In the genomic region with DNA sequence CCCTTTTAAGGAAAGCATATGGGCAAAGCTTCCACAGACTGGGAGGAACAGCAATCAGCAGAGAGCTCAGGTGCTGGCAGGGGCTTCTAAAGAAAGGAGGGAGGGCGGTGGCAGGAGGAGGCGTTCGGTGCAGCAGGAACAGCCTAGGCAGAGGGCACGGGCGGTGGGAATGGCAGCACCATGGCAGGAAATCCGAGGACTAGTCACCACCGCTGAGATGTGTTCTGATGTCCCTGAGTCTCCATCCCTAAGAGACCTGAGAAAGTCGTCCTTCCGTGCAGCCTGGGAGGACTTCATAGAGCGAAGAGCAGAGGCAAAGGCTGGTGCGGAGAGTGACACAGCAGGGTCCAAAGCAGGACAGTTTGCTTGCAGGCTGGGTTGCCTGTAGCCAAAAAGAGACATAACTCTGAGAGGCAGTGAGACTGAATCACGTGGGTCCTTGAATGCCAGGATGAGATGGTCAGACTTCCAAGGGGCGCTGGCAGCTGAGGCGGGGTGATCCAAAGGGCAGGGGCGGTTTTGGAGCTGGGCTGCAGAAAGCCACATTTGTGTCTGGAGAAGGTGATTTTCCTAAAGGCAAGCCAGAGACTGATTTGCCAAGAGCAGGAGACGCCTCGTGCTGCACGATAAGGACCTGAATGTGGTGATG, we compare ENCODE assay signal across 12 cellular contexts. TPM values are rescaled to one million over a fixed set of nuclear protein-coding genes. Genes with fewer than 3 reads are reported as not detected.
A peak's percentile ranks its signal among the peaks of the same experiment; 100 is the strongest.
DNase-seq lines count a peak whose midpoint lies in the region; ATAC-seq and TF ChIP-seq lines count a peak whose summit lies in the region.
"Had no signal": no experiment of that assay in that cellular context is flagged by ENCODE, and none has a peak within 500 bp of the region (broad histone marks: within the 10 kb centered on the region; RNA-seq: fewer than 3 reads in every experiment).

No MANE protein-coding gene starts in this region.

- no peaks in the 10 kb centered on the region for H3K36me3 ChIP-seq in iPS-20b (ENCODE audit: insufficient read depth, low read depth, low read length)
- H3K36me3 ChIP-seq in thyroid gland, result no peaks in the 10 kb centered on the region
- no peaks in the 10 kb centered on the region for H3K36me3 ChIP-seq in vagina
- H3K36me3 ChIP-seq: adrenal gland had no signal

- TF ChIP-seq POLR2A in thyroid gland (IDR thresholded peaks at IDR 0.05) (no peak), vagina (IDR thresholded peaks at IDR 0.05) (no peak)

- peak overlapping the region; percentile 51 for H3K27ac Mint-ChIP-seq in activated naive CD8-positive, alpha-beta T cell
- H3K27ac Mint-ChIP-seq in activated naive CD8-positive, alpha-beta T cell treated with anti-CD3 and anti-CD28 coated beads, Interleukin-2, amount 50 U/mL, for 24 hours, result no peak overlapping the region
- no peak overlapping the region for H3K27ac Mint-ChIP-seq in activated naive CD8-positive, alpha-beta T cell treated with anti-CD3 and anti-CD28 coated beads for 36 hours

- no peak for DNase-seq in activated naive CD8-positive, alpha-beta T cell treated with anti-CD3 and anti-CD28 coated beads, Interleukin-2, amount 50 U/mL, for 24 hours
- DNase-seq in activated naive CD8-positive, alpha-beta T cell treated with anti-CD3 and anti-CD28 coated beads for 36 hours, result no peak
- DNase-seq in thyroid gland, result peak; percentile 21 to 32
- no peak for DNase-seq in vagina (ENCODE audit: extremely low spot score in 2 of 2)
- DNase-seq in SHP77 treated with DMSO at 0.1 percent for 48 hours (lab: John Stamatoyannopoulos, UW), result no peak
- DNase-seq: GOT3 had no signal

- WGBS in thyroid gland, 2 donors, result 22 to 32% methylated on average over 18 of the region's 18 CpGs

- intact Hi-C loops in thyroid gland (cut with DNase I) (loop anchor here (5.0 kb wide), 1 partner anchor 120 kb away; the partner anchor contains the start of gene WAPL), vagina (cut with DNase I) (loop anchor here (10.0 kb wide), 2 partner anchors 182 to 512 kb away; no protein-coding TSS in a partner anchor)

- no peak for ATAC-seq in activated naive CD8-positive, alpha-beta T cell treated with anti-CD3 and anti-CD28 coated beads, Interleukin-2, amount 50 U/mL, for 24 hours
- ATAC-seq in HG02981 (IDR thresholded peaks at IDR 0.05; ENCODE audit: unreplicated experiment), result no peak
- ATAC-seq: Right ventricle myocardium inferior had no signal

- H3K9ac ChIP-seq in iPS-20b (ENCODE audit: low read depth, low read length), result no peak overlapping the region

- no peaks in the 10 kb centered on the region for H3K9me3 Mint-ChIP-seq in activated naive CD8-positive, alpha-beta T cell (ENCODE audit: low read depth)
- H3K9me3 Mint-ChIP-seq in activated naive CD8-positive, alpha-beta T cell treated with anti-CD3 and anti-CD28 coated beads, Interleukin-2, amount 50 U/mL, for 24 hours, result no peaks in the 10 kb centered on the region
- peaks cover 3% of the 10 kb centered on the region for H3K9me3 Mint-ChIP-seq in activated naive CD8-positive, alpha-beta T cell treated with anti-CD3 and anti-CD28 coated beads for 36 hours

- no peaks in the 10 kb centered on the region for H3K27me3 Mint-ChIP-seq in activated naive CD8-positive, alpha-beta T cell
- no peaks in the 10 kb centered on the region for H3K27me3 Mint-ChIP-seq in activated naive CD8-positive, alpha-beta T cell treated with anti-CD3 and anti-CD28 coated beads, Interleukin-2, amount 50 U/mL, for 24 hours
- no peaks in the 10 kb centered on the region for H3K27me3 Mint-ChIP-seq in activated naive CD8-positive, alpha-beta T cell treated with anti-CD3 and anti-CD28 coated beads for 36 hours

- TF ChIP-seq CTCF in thyroid gland (IDR thresholded peaks at IDR 0.05), result no peak
- no peak for TF ChIP-seq CTCF in vagina (IDR thresholded peaks at IDR 0.05)

- no peaks in the 10 kb centered on the region for H3K9me3 ChIP-seq in iPS-20b (ENCODE audit: insufficient read depth, low read depth, low read length)
- H3K9me3 ChIP-seq in thyroid gland, result no peaks in the 10 kb centered on the region
- no peaks in the 10 kb centered on the region for H3K9me3 ChIP-seq in vagina
- H3K9me3 ChIP-seq: adrenal gland had no signal

- peak overlapping the region; percentile 74 for H3K4me3 Mint-ChIP-seq in activated naive CD8-positive, alpha-beta T cell
- H3K4me3 Mint-ChIP-seq in activated naive CD8-positive, alpha-beta T cell treated with anti-CD3 and anti-CD28 coated beads, Interleukin-2, amount 50 U/mL, for 24 hours, result no peak overlapping the region
- H3K4me3 Mint-ChIP-seq in activated naive CD8-positive, alpha-beta T cell treated with anti-CD3 and anti-CD28 coated beads for 36 hours, result peak overlapping the region; percentile 83

- H3K27ac ChIP-seq in iPS-20b (ENCODE audit: low read length) (no peak overlapping the region), thyroid gland (peak overlapping the region; percentile 38 to 82 (median 57)), vagina (no peak overlapping the region)

- H3K27me3 ChIP-seq in iPS-20b (ENCODE audit: insufficient read depth, low read length), result peaks cover 47% of the 10 kb centered on the region
- H3K27me3 ChIP-seq in thyroid gland, result no peaks in the 10 kb centered on the region
- no peaks in the 10 kb centered on the region for H3K27me3 ChIP-seq in vagina
- H3K27me3 ChIP-seq: adrenal gland had no signal

- peaks cover 24% of the 10 kb centered on the region for H3K4me1 Mint-ChIP-seq in activated naive CD8-positive, alpha-beta T cell (ENCODE audit: low read depth)
- peaks cover 20% of the 10 kb centered on the region for H3K4me1 Mint-ChIP-seq in activated naive CD8-positive, alpha-beta T cell treated with anti-CD3 and anti-CD28 coated beads, Interleukin-2, amount 50 U/mL, for 24 hours
- H3K4me1 Mint-ChIP-seq in activated naive CD8-positive, alpha-beta T cell treated with anti-CD3 and anti-CD28 coated beads for 36 hours, result peaks cover 22% of the 10 kb centered on the region

- H3K4me3 ChIP-seq in iPS-20b (ENCODE audit: low read length), result peak overlapping the region; percentile 58; the same call in 1 of the 2 replicates
- H3K4me3 ChIP-seq in thyroid gland (replicated peaks in 1 of 3), result no peak overlapping the region
- no peak overlapping the region for H3K4me3 ChIP-seq in vagina

- H3K36me3 Mint-ChIP-seq in activated naive CD8-positive, alpha-beta T cell, result no peaks in the 10 kb centered on the region
- H3K36me3 Mint-ChIP-seq in activated naive CD8-positive, alpha-beta T cell treated with anti-CD3 and anti-CD28 coated beads, Interleukin-2, amount 50 U/mL, for 24 hours (ENCODE audit: low read depth), result no peaks in the 10 kb centered on the region
- H3K36me3 Mint-ChIP-seq in activated naive CD8-positive, alpha-beta T cell treated with anti-CD3 and anti-CD28 coated beads for 36 hours, result peaks cover 5% of the 10 kb centered on the region

- no peaks in the 10 kb centered on the region for H3K4me1 ChIP-seq in iPS-20b (ENCODE audit: insufficient read depth, low read length)
- peaks cover 28 to 31% of the 10 kb centered on the region in 2 donors for H3K4me1 ChIP-seq in thyroid gland
- H3K4me1 ChIP-seq in vagina, result peaks cover 33% of the 10 kb centered on the region

RNA-seq across cellular contexts. Expression of gene GRID1, which starts 35.8 kb away (rescaled TPM):
- total RNA-seq in activated naive CD8-positive, alpha-beta T cell treated with anti-CD3 and anti-CD28 coated beads for 36 hours, result not detected
- total RNA-seq in thyroid gland (10 to 100 TPM; 17.2 to 28.1 (median 23.6) TPM), vagina (7.1 TPM)
- total RNA-seq: LHCN-M2 had no signal

Comparison
In these comparisons a context has a peak if more than half of its experiments do, and no peak if none do; other contexts are left out.
1. DNase-seq: peak in thyroid gland (2 of 2); none in activated naive CD8-positive, alpha-beta T cell treated with anti-CD3 and anti-CD28 coated beads, Interleukin-2, amount 50 U/mL, for 24 hours (single experiment), activated naive CD8-positive, alpha-beta T cell treated with anti-CD3 and anti-CD28 coated beads for 36 hours (single experiment), vagina (0 of 2) and SHP77 treated with DMSO at 0.1 percent for 48 hours (single experiment).
2. H3K27ac ChIP-seq: peak in thyroid gland (3 of 3); none in iPS-20b (single experiment) and vagina (single experiment).